12 cellular contexts compared by ENCODE assay signal in the genomic region with DNA sequence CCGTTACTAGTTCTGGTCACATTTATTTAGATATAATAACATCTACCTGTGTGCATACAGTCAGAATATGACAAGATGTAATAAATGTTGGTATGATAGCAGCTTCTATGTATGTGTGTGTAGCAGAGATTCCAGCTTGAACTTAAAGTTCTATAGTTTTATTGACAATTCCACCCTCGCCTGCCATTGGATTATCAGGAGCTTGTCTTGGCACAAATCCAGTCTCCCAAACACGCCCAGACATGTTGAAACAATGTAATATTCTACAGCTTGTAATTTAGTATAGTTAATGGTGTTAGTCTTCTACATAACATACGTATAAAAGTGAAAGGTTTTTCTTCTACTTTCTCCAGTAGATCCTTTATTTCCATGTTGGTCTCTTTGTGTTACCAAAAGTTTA. TPM values are rescaled to one million over a fixed set of nuclear protein-coding genes. Genes with fewer than 3 reads are reported as not detected.
A peak's percentile ranks its signal among the peaks of the same experiment; 100 is the strongest.
DNase-seq lines count a peak whose midpoint lies in the region; ATAC-seq and TF ChIP-seq lines count a peak whose summit lies in the region.
"Had no signal": no experiment of that assay in that cellular context is flagged by ENCODE, and none has a peak within 500 bp of the region (broad histone marks: within the 10 kb centered on the region; RNA-seq: fewer than 3 reads in every experiment).

No MANE protein-coding gene starts in this region.

- DNase-seq in DMS153 (lab: John Stamatoyannopoulos, UW) (peak; percentile 16), LNCaP clone FGC (ENCODE audit: low read depth) (peak; percentile 42), left colon (peak; percentile 48 to 70), DMS79 (lab: John Stamatoyannopoulos, UW) (no peak), Ammon's horn (ENCODE audit: low spot score) (no peak)
- DNase-seq: midbrain; MM.1S; NCI-H2171; stimulated activated naive CD8-positive, alpha-beta T cell treated with anti-CD3 and anti-CD28 coated beads, Interleukin-15, amount 100 ng/mL, for 72 hours had no signal

- no peaks in the 10 kb centered on the region for H3K27me3 Mint-ChIP-seq in brain

- ATAC-seq in left colon, result peak; percentile 96
- no peak for ATAC-seq in HG02870 (IDR thresholded peaks at IDR 0.05; ENCODE audit: unreplicated experiment)
- ATAC-seq in GM21717 (IDR thresholded peaks at IDR 0.05; ENCODE audit: unreplicated experiment), result no peak
- ATAC-seq: stimulated activated naive CD8-positive, alpha-beta T cell treated with anti-CD3 and anti-CD28 coated beads, Interleukin-15, amount 100 ng/mL, for 72 hours had no signal

- H3K4me1 Mint-ChIP-seq in brain, result peaks cover 21% of the 10 kb centered on the region
- H3K4me1 Mint-ChIP-seq: stimulated activated naive CD8-positive, alpha-beta T cell treated with anti-CD3 and anti-CD28 coated beads, Interleukin-15, amount 100 ng/mL, for 72 hours had no signal

- H3K36me3 Mint-ChIP-seq in brain, result peaks cover 4% of the 10 kb centered on the region

- intact Hi-C loops in left colon (cut with DNase I, micrococcal nuclease), result no loop called here

- TF ChIP-seq CTCF in LNCaP clone FGC (IDR thresholded peaks at IDR 0.05; ENCODE audit: control insufficient read depth, extremely low read depth, insufficient read depth) (no peak), brain (conservative IDR thresholded peaks at IDR 0.05) (no peak)

- no peak overlapping the region for H3K4me3 ChIP-seq in LNCaP clone FGC (ENCODE audit: low read depth, low read length)

- peak overlapping the region in 3 of 5 experiments; percentile 34 to 81 (median 36) for H3K27ac Mint-ChIP-seq in brain
- H3K27ac Mint-ChIP-seq: stimulated activated naive CD8-positive, alpha-beta T cell treated with anti-CD3 and anti-CD28 coated beads, Interleukin-15, amount 100 ng/mL, for 72 hours had no signal

- H3K9me3 Mint-ChIP-seq in brain, result peaks cover 0 to 5% (median 0%) of the 10 kb centered on the region in 5 experiments
- H3K9me3 Mint-ChIP-seq: stimulated activated naive CD8-positive, alpha-beta T cell treated with anti-CD3 and anti-CD28 coated beads, Interleukin-15, amount 100 ng/mL, for 72 hours had no signal

- H3K4me3 Mint-ChIP-seq in brain, result no peak overlapping the region
- H3K4me3 Mint-ChIP-seq: stimulated activated naive CD8-positive, alpha-beta T cell treated with anti-CD3 and anti-CD28 coated beads, Interleukin-15, amount 100 ng/mL, for 72 hours had no signal

RNA-seq across cellular contexts. Expression of a gene that starts 44.4 kb away (rescaled TPM):
- polyA plus RNA-seq in brain (ENCODE audit: insufficient read depth, low read depth, low replicate concordance), result 1.0 TPM
- total RNA-seq in left colon, result 1 to 10 TPM; 3.7 to 5.2 TPM

RNA-seq across cellular contexts. Expression of a gene that starts 49.7 kb away (rescaled TPM):
- polyA plus RNA-seq in brain (ENCODE audit: insufficient read depth, low read depth, low replicate concordance), result 1.8 TPM
- 1 to 10 TPM; 1.3 to 4.1 TPM for total RNA-seq in left colon

Comparison
In these comparisons a context has a peak if more than half of its experiments do, and no peak if none do; other contexts are left out.
1. DNase-seq: peak in DMS153 (single experiment), LNCaP clone FGC (single experiment) and left colon (2 of 2); none in DMS79 (single experiment) and Ammon's horn (single experiment).